In genomic region chr11:75440960-75441803, GRCh38 we compare ENCODE assay signal across 25 cellular contexts. TPM values are rescaled to one million over a fixed set of nuclear protein-coding genes. Genes with fewer than 3 reads are reported as not detected.
"Had no signal": no experiment of that assay in that cellular context is flagged by ENCODE, and none has a peak within 500 bp of the region (broad histone marks: within the 10 kb centered on the region; RNA-seq: fewer than 3 reads in every experiment).

No MANE protein-coding gene starts in this region.

- ATAC-seq: effector memory CD8-positive, alpha-beta T cell; natural killer cell; stimulated activated naive B cell treated with anti-CD40 and anti-IgM and Interleukin-4, amounts not matched to agents 10 μg/mL and 1 μg/mL and 100 μg/mL, for 72 hours; stimulated activated naive CD8-positive, alpha-beta T cell treated with anti-CD3 and anti-CD28 coated beads, Interleukin-15, amount 100 ng/mL, for 72 hours had no signal

- H3K9me3 ChIP-seq: lower lobe of right lung, psoas muscle, sigmoid colon, testis, tibial nerve, upper lobe of right lung, vagina had no signal

- H3K27me3 ChIP-seq: hepatocyte, sigmoid colon, testis, tibial nerve, upper lobe of right lung, vagina had no signal

- DNase-seq: effector memory CD8-positive, alpha-beta T cell; foreskin melanocyte; head of caudate nucleus; kidney glomerular epithelial cell; lower lobe of right lung; natural killer cell; nucleus accumbens; retina; sigmoid colon; stimulated activated CD4-positive, alpha-beta T cell treated with anti-CD3 and anti-CD28 coated beads, Interleukin-2, amount 100 ng/mL, for 24 hours; stimulated activated CD4-positive, alpha-beta T cell treated with anti-CD3 and anti-CD28 coated beads, Interleukin-4, amount 100 ng/mL, for 4 hours; stimulated activated naive B cell treated with anti-CD40 and anti-IgM and Interleukin-4, amounts not matched to agents 10 μg/mL and 1 μg/mL and 100 μg/mL, for 72 hours; stimulated activated naive CD8-positive, alpha-beta T cell treated with anti-CD3 and anti-CD28 coated beads, Interleukin-15, amount 100 ng/mL, for 72 hours; testis; upper lobe of right lung had no signal

- H3K4me2 ChIP-seq: hepatocyte had no signal

- H3K9ac ChIP-seq: parathyroid adenoma had no signal

- H3K27ac Mint-ChIP-seq: effector memory CD8-positive, alpha-beta T cell; memory B cell; mesothelial cell of epicardium; natural killer cell; stimulated activated naive B cell treated with anti-CD40 and anti-IgM and Interleukin-4, amounts not matched to agents 10 μg/mL and 1 μg/mL and 100 μg/mL, for 72 hours; stimulated activated naive CD8-positive, alpha-beta T cell treated with anti-CD3 and anti-CD28 coated beads, Interleukin-15, amount 100 ng/mL, for 72 hours had no signal

- H3K4me3 Mint-ChIP-seq: effector memory CD8-positive, alpha-beta T cell; memory B cell; mesothelial cell of epicardium; natural killer cell; neural crest cell; stimulated activated naive B cell treated with anti-CD40 and anti-IgM and Interleukin-4, amounts not matched to agents 10 μg/mL and 1 μg/mL and 100 μg/mL, for 72 hours; stimulated activated naive CD8-positive, alpha-beta T cell treated with anti-CD3 and anti-CD28 coated beads, Interleukin-15, amount 100 ng/mL, for 72 hours had no signal

- H3K36me3 Mint-ChIP-seq: mesothelial cell of epicardium; natural killer cell; stimulated activated naive B cell treated with anti-CD40 and anti-IgM and Interleukin-4, amounts not matched to agents 10 μg/mL and 1 μg/mL and 100 μg/mL, for 72 hours had no signal

- H3K36me3 ChIP-seq: sigmoid colon, upper lobe of right lung, vagina had no signal

- H3K4me1 ChIP-seq: parathyroid adenoma, psoas muscle, sigmoid colon, testis, upper lobe of right lung, vagina had no signal

- H3K9me3 Mint-ChIP-seq: effector memory CD8-positive, alpha-beta T cell; memory B cell; mesothelial cell of epicardium; natural killer cell; neural crest cell; stimulated activated naive B cell treated with anti-CD40 and anti-IgM and Interleukin-4, amounts not matched to agents 10 μg/mL and 1 μg/mL and 100 μg/mL, for 72 hours; stimulated activated naive CD8-positive, alpha-beta T cell treated with anti-CD3 and anti-CD28 coated beads, Interleukin-15, amount 100 ng/mL, for 72 hours had no signal

- H3K4me3 ChIP-seq: hepatocyte, lower lobe of right lung, psoas muscle, sigmoid colon, skin epidermis, testis, tibial nerve, upper lobe of right lung, vagina had no signal

- H3K27me3 Mint-ChIP-seq: effector memory CD8-positive, alpha-beta T cell; stimulated activated naive CD8-positive, alpha-beta T cell treated with anti-CD3 and anti-CD28 coated beads, Interleukin-15, amount 100 ng/mL, for 72 hours had no signal

- H2AFZ ChIP-seq: hepatocyte, parathyroid adenoma had no signal

- H3K27ac ChIP-seq: hepatocyte, lower lobe of right lung, parathyroid adenoma, psoas muscle, sigmoid colon, skin epidermis, testis, tibial nerve, upper lobe of right lung, vagina had no signal

- H3K4me1 Mint-ChIP-seq: mesothelial cell of epicardium; neural crest cell; stimulated activated naive B cell treated with anti-CD40 and anti-IgM and Interleukin-4, amounts not matched to agents 10 μg/mL and 1 μg/mL and 100 μg/mL, for 72 hours had no signal

- H3K79me2 ChIP-seq: hepatocyte, parathyroid adenoma had no signal

RNA-seq across cellular contexts. Expression of gene KLHL35, which starts 8.2 kb away (rescaled TPM):
- total RNA-seq: left lobe of liver, vagina had no signal
